ENCODE assay signal across 1 cellular context in genomic region chr11:1868636-1869291, GRCh38.
TF ChIP-seq lines count a peak whose summit lies in the region.

No MANE protein-coding gene starts in this region.

TF ChIP-seq in GM23338, 12 proteins besides CTCF, POLR2A, EP300 and RAD21 (continued from another document):
- TF ChIP-seq, protein P1, sequence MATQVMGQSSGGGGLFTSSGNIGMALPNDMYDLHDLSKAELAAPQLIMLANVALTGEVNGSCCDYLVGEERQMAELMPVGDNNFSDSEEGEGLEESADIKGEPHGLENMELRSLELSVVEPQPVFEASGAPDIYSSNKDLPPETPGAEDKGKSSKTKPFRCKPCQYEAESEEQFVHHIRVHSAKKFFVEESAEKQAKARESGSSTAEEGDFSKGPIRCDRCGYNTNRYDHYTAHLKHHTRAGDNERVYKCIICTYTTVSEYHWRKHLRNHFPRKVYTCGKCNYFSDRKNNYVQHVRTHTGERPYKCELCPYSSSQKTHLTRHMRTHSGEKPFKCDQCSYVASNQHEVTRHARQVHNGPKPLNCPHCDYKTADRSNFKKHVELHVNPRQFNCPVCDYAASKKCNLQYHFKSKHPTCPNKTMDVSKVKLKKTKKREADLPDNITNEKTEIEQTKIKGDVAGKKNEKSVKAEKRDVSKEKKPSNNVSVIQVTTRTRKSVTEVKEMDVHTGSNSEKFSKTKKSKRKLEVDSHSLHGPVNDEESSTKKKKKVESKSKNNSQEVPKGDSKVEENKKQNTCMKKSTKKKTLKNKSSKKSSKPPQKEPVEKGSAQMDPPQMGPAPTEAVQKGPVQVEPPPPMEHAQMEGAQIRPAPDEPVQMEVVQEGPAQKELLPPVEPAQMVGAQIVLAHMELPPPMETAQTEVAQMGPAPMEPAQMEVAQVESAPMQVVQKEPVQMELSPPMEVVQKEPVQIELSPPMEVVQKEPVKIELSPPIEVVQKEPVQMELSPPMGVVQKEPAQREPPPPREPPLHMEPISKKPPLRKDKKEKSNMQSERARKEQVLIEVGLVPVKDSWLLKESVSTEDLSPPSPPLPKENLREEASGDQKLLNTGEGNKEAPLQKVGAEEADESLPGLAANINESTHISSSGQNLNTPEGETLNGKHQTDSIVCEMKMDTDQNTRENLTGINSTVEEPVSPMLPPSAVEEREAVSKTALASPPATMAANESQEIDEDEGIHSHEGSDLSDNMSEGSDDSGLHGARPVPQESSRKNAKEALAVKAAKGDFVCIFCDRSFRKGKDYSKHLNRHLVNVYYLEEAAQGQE (IDR thresholded peaks at IDR 0.05; ENCODE audit: unreplicated experiment) = no peak
- TF ChIP-seq STAT1 (IDR thresholded peaks at IDR 0.05; ENCODE audit: unreplicated experiment) (no peak), JUNB (IDR thresholded peaks at IDR 0.05; ENCODE audit: unreplicated experiment) (no peak), ZNF331 (CRISPR knock-in tag; IDR thresholded peaks at IDR 0.05; ENCODE audit: low read depth) (no peak), ZNF462 (CRISPR knock-in tag; IDR thresholded peaks at IDR 0.05) (no peak), EZH2phosphoT487 (IDR thresholded peaks at IDR 0.05; ENCODE audit: unreplicated experiment) (no peak), ETS1 (IDR thresholded peaks at IDR 0.05) (no peak)
